In genomic region chr1:180881806-180882509, GRCh38 we compare ENCODE assay signal across 8 cellular contexts. TPM values are rescaled to one million over a fixed set of nuclear protein-coding genes. Genes with fewer than 3 reads are reported as not detected.
DNase-seq lines count a peak whose midpoint lies in the region; ATAC-seq and TF ChIP-seq lines count a peak whose summit lies in the region.

No MANE protein-coding gene starts in this region.

- H3K4me2 ChIP-seq in osteoblast (ENCODE audit: insufficient read depth, low read length), result no peak overlapping the region

- H3K27ac Mint-ChIP-seq in activated CD4-positive, alpha-beta T cell treated with anti-CD3 and anti-CD28 coated beads, Interleukin-2, amount 10 ng/mL, durations not matched to agents 7 days and 5 days, result no peak overlapping the region

- no peak for DNase-seq in BE2C
- peak; percentile 49 for DNase-seq in NCI-H1048 (lab: John Stamatoyannopoulos, UW)
- DNase-seq in SK-N-DZ (ENCODE audit: low spot score), result peak; percentile 31
- peak; percentile 54 for DNase-seq in fibroblast of gingiva (ENCODE audit: low read depth)
- no peak for DNase-seq in osteoblast (ENCODE audit: insufficient read length, low spot score, missing footprints)
- no peak for DNase-seq in activated CD4-positive, alpha-beta T cell treated with anti-CD3 and anti-CD28 coated beads, Interleukin-2, amount 10 ng/mL, durations not matched to agents 7 days and 5 days
- no peak for DNase-seq in NK-92 (lab: John Stamatoyannopoulos, UW; ENCODE audit: unreplicated experiment)

- TF ChIP-seq CTCF in BE2C (IDR thresholded peaks at IDR 0.05; ENCODE audit: low read depth, low read length), result peak; percentile 57
- peak; percentile 53 for TF ChIP-seq CTCF in osteoblast (IDR thresholded peaks at IDR 0.05; ENCODE audit: extremely low read depth, low read depth, low read length)

- POLR2A ChIA-PET in activated CD4-positive, alpha-beta T cell treated with anti-CD3 and anti-CD28 coated beads, Interleukin-2, amount 10 ng/mL, durations not matched to agents 7 days and 5 days (lab: Charles Lee), result interaction anchor here (0.7 kb wide), 1 partner anchor 69 kb away, joined by 3 read pairs; no protein-coding TSS in a partner anchor

- no peaks in the 10 kb centered on the region for H3K9me3 Mint-ChIP-seq in activated CD4-positive, alpha-beta T cell treated with anti-CD3 and anti-CD28 coated beads, Interleukin-2, amount 10 ng/mL, durations not matched to agents 7 days and 5 days

- H3K27me3 ChIP-seq in BE2C (no peaks in the 10 kb centered on the region), osteoblast (ENCODE audit: insufficient read depth, low read length) (no peaks in the 10 kb centered on the region)

- CTCF ChIA-PET in activated CD4-positive, alpha-beta T cell treated with anti-CD3 and anti-CD28 coated beads, Interleukin-2, amount 10 ng/mL, durations not matched to agents 7 days and 5 days (lab: Charles Lee), result interaction anchor here (0.6 to 1.3 kb wide), 5 partner anchors 9 to 343 kb away, joined by 3 to 5 read pairs (median 4); no protein-coding TSS in a partner anchor

- H2AFZ ChIP-seq in osteoblast (ENCODE audit: low read length), result no peak overlapping the region

- H3K4me1 ChIP-seq in BE2C (no peaks in the 10 kb centered on the region), osteoblast (ENCODE audit: insufficient read depth, low read length) (peaks cover 3% of the 10 kb centered on the region)

- H3K27ac ChIP-seq in osteoblast (ENCODE audit: low read depth, low read length), result no peak overlapping the region

- no peak overlapping the region for H3K4me3 Mint-ChIP-seq in activated CD4-positive, alpha-beta T cell treated with anti-CD3 and anti-CD28 coated beads, Interleukin-2, amount 10 ng/mL, durations not matched to agents 7 days and 5 days

- H3K27me3 Mint-ChIP-seq in activated CD4-positive, alpha-beta T cell treated with anti-CD3 and anti-CD28 coated beads, Interleukin-2, amount 10 ng/mL, durations not matched to agents 7 days and 5 days, result no peaks in the 10 kb centered on the region

- H3K4me3 ChIP-seq in BE2C (ENCODE audit: low read depth, low read length), result no peak overlapping the region
- H3K4me3 ChIP-seq in osteoblast (ENCODE audit: insufficient read depth, low read length), result no peak overlapping the region

- H3K36me3 Mint-ChIP-seq in activated CD4-positive, alpha-beta T cell treated with anti-CD3 and anti-CD28 coated beads, Interleukin-2, amount 10 ng/mL, durations not matched to agents 7 days and 5 days (ENCODE audit: low read depth), result peaks cover 4% of the 10 kb centered on the region

- H3K36me3 ChIP-seq in BE2C (peaks cover 9% of the 10 kb centered on the region), osteoblast (ENCODE audit: insufficient read depth, low read length) (no peaks in the 10 kb centered on the region)

- no peaks in the 10 kb centered on the region for H4K20me1 ChIP-seq in osteoblast (ENCODE audit: insufficient read depth, low read length)

- ATAC-seq in GM19043 (IDR thresholded peaks at IDR 0.05; ENCODE audit: low read depth, unreplicated experiment), result peak; percentile 60

- H3K9me3 ChIP-seq in BE2C, result no peaks in the 10 kb centered on the region
- H3K9me3 ChIP-seq in osteoblast (ENCODE audit: low read depth, low read length), result no peaks in the 10 kb centered on the region

- no peaks in the 10 kb centered on the region for H3K79me2 ChIP-seq in osteoblast (ENCODE audit: insufficient read depth, low read length)

- H3K4me1 Mint-ChIP-seq in activated CD4-positive, alpha-beta T cell treated with anti-CD3 and anti-CD28 coated beads, Interleukin-2, amount 10 ng/mL, durations not matched to agents 7 days and 5 days, result no peaks in the 10 kb centered on the region

RNA-seq across cellular contexts. Expression of gene KIAA1614, which starts 30.7 kb away (rescaled TPM):
- 8.6 TPM for polyA plus RNA-seq in BE2C (2012; ENCODE audit: insufficient read depth, insufficient read length, low read depth)
- 1.9 and 2.0 TPM in 2 replicates for polyA plus RNA-seq in SK-N-DZ (2014; cell fraction: cytosol; rRNA removed)
- polyA plus RNA-seq in SK-N-DZ (2014; cell fraction: nucleus; rRNA removed), result 1.1 and 1.2 TPM in 2 replicates
- total RNA-seq in osteoblast, result 11.8 and 12.7 TPM in 2 replicates
- under 1 TPM; 0.22 to 0.33 TPM for total RNA-seq in activated CD4-positive, alpha-beta T cell treated with anti-CD3 and anti-CD28 coated beads, Interleukin-2, amount 10 ng/mL, durations not matched to agents 7 days and 5 days

Comparison
In these comparisons a context has a peak if more than half of its experiments do, and no peak if none do; other contexts are left out.
1. DNase-seq: peak in NCI-H1048 (single experiment), SK-N-DZ (single experiment) and fibroblast of gingiva (single experiment); none in BE2C (single experiment), osteoblast (single experiment), activated CD4-positive, alpha-beta T cell treated with anti-CD3 and anti-CD28 coated beads, Interleukin-2, amount 10 ng/mL, durations not matched to agents 7 days and 5 days (single experiment) and NK-92 (single experiment).